9 cellular contexts compared by ENCODE assay signal in genomic region chr10:103491729-103492364, GRCh38. TPM values are rescaled to one million over a fixed set of nuclear protein-coding genes. Genes with fewer than 3 reads are reported as not detected.
DNase-seq lines count a peak whose midpoint lies in the region; ATAC-seq and TF ChIP-seq lines count a peak whose summit lies in the region.
"Had no signal": no experiment of that assay in that cellular context is flagged by ENCODE, and none has a peak within 500 bp of the region (broad histone marks: within the 10 kb centered on the region; RNA-seq: fewer than 3 reads in every experiment).

No MANE protein-coding gene starts in this region.

- H3K9ac ChIP-seq in adipocyte (ENCODE audit: low read length): no peak overlapping the region

- intact Hi-C loops in heart right ventricle (cut with DNase I): no loop called here
- intact Hi-C loops in cardiac septum (cut with DNase I): no loop called here

- H3K9me3 Mint-ChIP-seq in activated naive CD4-positive, alpha-beta T cell treated with anti-CD3 and anti-CD28 coated beads, Interleukin-2, amount 50 U/mL, for 72 hours: no peaks in the 10 kb centered on the region

- ATAC-seq in heart right ventricle (peak in 7 of 8 donors; percentile 46 to 73 (median 50)), HG03159 (IDR thresholded peaks at IDR 0.05; ENCODE audit: unreplicated experiment) (no peak)
- ATAC-seq in activated naive CD4-positive, alpha-beta T cell treated with anti-CD3 and anti-CD28 coated beads, Interleukin-2, amount 50 U/mL, for 72 hours: no peak

- H3K27me3 ChIP-seq in heart right ventricle (peaks cover 0 to 49% (median 22%) of the 10 kb centered on the region in 7 donors), adipocyte (replicated peaks; ENCODE audit: control insufficient read depth, insufficient read depth, low read length) (peaks cover 26% of the 10 kb centered on the region)

- H3K9me3 ChIP-seq in heart right ventricle: no peaks in the 10 kb centered on the region
- no peaks in the 10 kb centered on the region for H3K9me3 ChIP-seq in adipocyte (ENCODE audit: control insufficient read depth, low read length)

- H3K4me3 ChIP-seq in heart right ventricle: no peak overlapping the region
- no peak overlapping the region for H3K4me3 ChIP-seq in adipocyte (ENCODE audit: low read length)

- no peak overlapping the region for H3K27ac ChIP-seq in heart right ventricle

- peaks cover 3 to 27% (median 19%) of the 10 kb centered on the region in 9 donors for H3K4me1 ChIP-seq in heart right ventricle
- H3K4me1 ChIP-seq in adipocyte (ENCODE audit: control insufficient read depth, insufficient read depth, low read length): peaks cover 11% of the 10 kb centered on the region

- peaks cover 0 to 4% of the 10 kb centered on the region in 2 donors for H3K36me3 Mint-ChIP-seq in activated naive CD4-positive, alpha-beta T cell treated with anti-CD3 and anti-CD28 coated beads, Interleukin-2, amount 50 U/mL, for 72 hours

- TF ChIP-seq CTCF in heart right ventricle (IDR thresholded peaks at IDR 0.05): no peak

- H3K27ac Mint-ChIP-seq in activated naive CD4-positive, alpha-beta T cell treated with anti-CD3 and anti-CD28 coated beads, Interleukin-2, amount 50 U/mL, for 72 hours: peak overlapping the region in 1 of 2 donors; percentile 19

- no peaks in the 10 kb centered on the region for H3K36me3 ChIP-seq in heart right ventricle
- H3K36me3 ChIP-seq in adipocyte (ENCODE audit: control insufficient read depth, insufficient read depth, low read length, severe bottlenecking): no peaks in the 10 kb centered on the region

- DNase-seq in heart right ventricle: no peak
- DNase-seq in cardiac septum (ENCODE audit: low spot score): no peak
- peak; percentile 73 for DNase-seq in adipocyte (ENCODE audit: low read depth)
- DNase-seq in kidney tubule cell (ENCODE audit: low spot score): peak; percentile 92
- DNase-seq in middle frontal gyrus (ENCODE audit: extremely low spot score, low spot score): no peak
- DNase-seq in C1 segment of cervical spinal cord (lab: John Stamatoyannopoulos, UW): no peak
- no peak for DNase-seq in activated naive CD4-positive, alpha-beta T cell treated with anti-CD3 and anti-CD28 coated beads, Interleukin-2, amount 50 U/mL, for 72 hours (ENCODE audit: low spot score in 2 of 2)

- WGBS in heart right ventricle, 2 donors: 55 to 56% methylated on average over 7 of the region's 7 CpGs

RNA-seq across cellular contexts. Expression of gene NEURL1, which starts 1.7 kb away (rescaled TPM):
- total RNA-seq in heart right ventricle (1 to 10 TPM in 1 of 10 donors, under 1 TPM in 7, not detected in 2; 0.05 to 1.0 (median 0.21) TPM), cardiac septum (0.54 TPM)
- polyA plus RNA-seq in heart right ventricle: under 1 TPM in 1 of 2 donors, not detected in 1; 0.06 TPM
- 1 to 10 TPM in 1 of 2 donors, under 1 TPM in 1; 0.87 to 2.4 TPM for total RNA-seq in activated naive CD4-positive, alpha-beta T cell treated with anti-CD3 and anti-CD28 coated beads, Interleukin-2, amount 50 U/mL, for 72 hours

RNA-seq across cellular contexts. Expression of gene CALHM3, which starts 12.8 kb away (rescaled TPM):
- total RNA-seq in heart right ventricle (not detected), cardiac septum (not detected)
- not detected for polyA plus RNA-seq in heart right ventricle
- not detected for total RNA-seq in activated naive CD4-positive, alpha-beta T cell treated with anti-CD3 and anti-CD28 coated beads, Interleukin-2, amount 50 U/mL, for 72 hours
- polyA plus RNA-seq: liver had no signal

RNA-seq across cellular contexts. Expression of gene CALHM1, which starts 33.1 kb away (rescaled TPM):
- not detected for total RNA-seq in heart right ventricle
- not detected for polyA plus RNA-seq in heart right ventricle
- not detected for total RNA-seq in cardiac septum
- not detected for total RNA-seq in activated naive CD4-positive, alpha-beta T cell treated with anti-CD3 and anti-CD28 coated beads, Interleukin-2, amount 50 U/mL, for 72 hours
- total RNA-seq: liver had no signal
- polyA plus RNA-seq: liver had no signal

RNA-seq across cellular contexts. Expression of gene CALHM2, which starts 39.7 kb away (rescaled TPM):
- total RNA-seq in heart right ventricle: 10 to 100 TPM in 6 of 10 donors, 1 to 10 TPM in 4; 5.2 to 17.7 (median 10.9) TPM
- polyA plus RNA-seq in heart right ventricle: 10 to 100 TPM; 12.1 to 23.5 TPM
- 12.7 TPM for total RNA-seq in cardiac septum
- total RNA-seq in activated naive CD4-positive, alpha-beta T cell treated with anti-CD3 and anti-CD28 coated beads, Interleukin-2, amount 50 U/mL, for 72 hours: 10 to 100 TPM in 1 of 2 donors, 1 to 10 TPM in 1; 9.1 to 13.5 TPM

Comparison
In these comparisons a context has a peak if more than half of its experiments do, and no peak if none do; other contexts are left out.
1. ATAC-seq: peak in heart right ventricle (7 of 8); none in HG03159 (single experiment) and activated naive CD4-positive, alpha-beta T cell treated with anti-CD3 and anti-CD28 coated beads, Interleukin-2, amount 50 U/mL, for 72 hours (0 of 2).
2. DNase-seq: peak in adipocyte (single experiment) and kidney tubule cell (single experiment); none in heart right ventricle (0 of 2), cardiac septum (single experiment), middle frontal gyrus (single experiment), C1 segment of cervical spinal cord (0 of 14) and activated naive CD4-positive, alpha-beta T cell treated with anti-CD3 and anti-CD28 coated beads, Interleukin-2, amount 50 U/mL, for 72 hours (0 of 2).